ENCODE assay signal across 9 cellular contexts in genomic region chr4:3879681-3880594, GRCh38.
DNase-seq lines count a peak whose midpoint lies in the region; ATAC-seq and TF ChIP-seq lines count a peak whose summit lies in the region.
"Had no signal": no experiment of that assay in that cellular context is flagged by ENCODE, and none has a peak within 500 bp of the region (broad histone marks: within the 10 kb centered on the region; RNA-seq: fewer than 3 reads in every experiment).

No MANE protein-coding gene starts in this region.

- H3K4me3 ChIP-seq in right cardiac atrium (ENCODE audit: low read length) (no peak overlapping the region), colonic mucosa (no peak overlapping the region)
- H3K4me3 ChIP-seq: SJSA1 had no signal

- intact Hi-C loops in right cardiac atrium (cut with DNase I) (loop anchor here in 1 of 4 donors (10.0 kb wide), 1 partner anchor 775 kb away; no protein-coding TSS in a partner anchor), colonic mucosa (cut with DNase I) (loop anchor here (10.0 kb wide), 1 partner anchor 115 kb away; the partner anchor contains the start of gene ADRA2C)

- WGBS in right cardiac atrium: 8% methylated on average over 44 of the region's 44 CpGs

- no peak overlapping the region for H3K9ac ChIP-seq in colonic mucosa (ENCODE audit: low read depth in 2 of 2, low read length in 2 of 2)

- TF ChIP-seq CTCF in colonic mucosa (IDR thresholded peaks at IDR 0.05): no peak

- H3K27ac ChIP-seq in right cardiac atrium (ENCODE audit: low read length): no peak overlapping the region
- no peak overlapping the region for H3K27ac ChIP-seq in colonic mucosa
- H3K27ac ChIP-seq: SJSA1 had no signal

- H3K36me3 ChIP-seq in colonic mucosa: no peaks in the 10 kb centered on the region
- H3K36me3 ChIP-seq: SJSA1 had no signal

- ATAC-seq in activated CD4-positive, CD25-positive, alpha-beta regulatory T cell treated with anti-CD3 and anti-CD28 coated beads, Interleukin-2, amount 50 U/mL, for 24 hours: peak; percentile 41 to 42
- ATAC-seq in right cardiac atrium: peak; percentile 48 to 51
- ATAC-seq in stimulated activated naive CD8-positive, alpha-beta T cell treated with anti-CD3 and anti-CD28 coated beads, Interleukin-15, Interleukin-2, amounts not matched to agents 100 U/mL and 50 U/mL, for 24 hours: peak; percentile 28
- no peak for ATAC-seq in HG02973 (IDR thresholded peaks at IDR 0.05; ENCODE audit: unreplicated experiment)

- H3K9me3 ChIP-seq in right cardiac atrium (ENCODE audit: control insufficient read depth, low read length) (no peaks in the 10 kb centered on the region), colonic mucosa (no peaks in the 10 kb centered on the region)

- H3K27me3 ChIP-seq in right cardiac atrium (ENCODE audit: control insufficient read depth, insufficient read depth) (no peaks in the 10 kb centered on the region), colonic mucosa (peaks cover 10% of the 10 kb centered on the region)

- DNase-seq in activated CD4-positive, CD25-positive, alpha-beta regulatory T cell (lab: John Stamatoyannopoulos, UW): no peak
- DNase-seq in activated CD4-positive, alpha-beta T cell treated with anti-CD3 and anti-CD28 coated beads, Interleukin-2, amount 50 U/mL, for 1 hour: peak; percentile 20
- DNase-seq in right cardiac atrium (no peak), DMS 273 treated with DMSO at 0.1 percent for 48 hours (lab: John Stamatoyannopoulos, UW) (no peak), colonic mucosa (no peak)
- DNase-seq in stimulated activated naive CD8-positive, alpha-beta T cell treated with anti-CD3 and anti-CD28 coated beads, Interleukin-15, Interleukin-2, amounts not matched to agents 100 U/mL and 50 U/mL, for 24 hours: peak; percentile 16

- no peaks in the 10 kb centered on the region for H3K4me1 ChIP-seq in right cardiac atrium (ENCODE audit: control insufficient read depth, insufficient read depth, low read length)
- H3K4me1 ChIP-seq in colonic mucosa: no peaks in the 10 kb centered on the region
- H3K4me1 ChIP-seq: SJSA1 had no signal

Comparison
In these comparisons a context has a peak if more than half of its experiments do, and no peak if none do; other contexts are left out.
1. DNase-seq: peak in activated CD4-positive, alpha-beta T cell treated with anti-CD3 and anti-CD28 coated beads, Interleukin-2, amount 50 U/mL, for 1 hour (single experiment) and stimulated activated naive CD8-positive, alpha-beta T cell treated with anti-CD3 and anti-CD28 coated beads, Interleukin-15, Interleukin-2, amounts not matched to agents 100 U/mL and 50 U/mL, for 24 hours (single experiment); none in activated CD4-positive, CD25-positive, alpha-beta regulatory T cell (0 of 4), right cardiac atrium (0 of 3), DMS 273 treated with DMSO at 0.1 percent for 48 hours (single experiment) and colonic mucosa (single experiment).